In genomic region chr17:40352779-40353394, GRCh38 we compare ENCODE assay signal across 13 cellular contexts. TPM values are rescaled to one million over a fixed set of nuclear protein-coding genes. Genes with fewer than 3 reads are reported as not detected.
A peak's percentile ranks its signal among the peaks of the same experiment; 100 is the strongest.
DNase-seq lines count a peak whose midpoint lies in the region; ATAC-seq and TF ChIP-seq lines count a peak whose summit lies in the region.
"Had no signal": no experiment of that assay in that cellular context is flagged by ENCODE, and none has a peak within 500 bp of the region (broad histone marks: within the 10 kb centered on the region; RNA-seq: fewer than 3 reads in every experiment).

No MANE protein-coding gene starts in this region.

- H3K36me3 ChIP-seq in CD8-positive, alpha-beta T cell (ENCODE audit: insufficient read depth, low read length), result peaks cover 39% of the 10 kb centered on the region

- no peak overlapping the region for H3K4me3 ChIP-seq in CD8-positive, alpha-beta T cell (ENCODE audit: low read depth, low read length)
- H3K4me3 ChIP-seq: GM23248 had no signal

- POLR2A ChIA-PET in activated CD4-positive, alpha-beta T cell treated with anti-CD3 and anti-CD28 coated beads, Interleukin-2, amount 10 ng/mL, durations not matched to agents 7 days and 5 days (lab: Charles Lee), result no interaction called here
- POLR2A ChIA-PET in CD8-positive, alpha-beta T cell (lab: Charles Lee), result interaction anchor here (1.3 to 1.6 kb wide), 4 partner anchors 30 to 50 kb away, joined by 3 to 5 read pairs (median 3); no protein-coding TSS in a partner anchor

- DNase-seq in activated CD4-positive, alpha-beta T cell treated with anti-CD3 and anti-CD28 coated beads, Interleukin-2, amount 10 ng/mL, durations not matched to agents 7 days and 5 days, result no peak
- no peak for DNase-seq in activated CD4-positive, alpha-beta T cell treated with anti-CD3 and anti-CD28 coated beads for 4 hours
- peak; percentile 85 for DNase-seq in SKM-1 treated with dmso at 0.1 percent for 144 hours (lab: John Stamatoyannopoulos, UW; ENCODE audit: unreplicated experiment)
- peak; percentile 13 for DNase-seq in epidermal melanocyte (ENCODE audit: insufficient read length, low spot score)
- no peak for DNase-seq in progenitor cell of endocrine pancreas (ENCODE audit: low spot score, unreplicated experiment)
- DNase-seq in CD8-positive, alpha-beta T cell, result no peak
- DNase-seq: cerebellar nuclear complex, GM23248, NCI-H1105, T-helper 9 cell had no signal

- H3K4me3 Mint-ChIP-seq in activated CD4-positive, alpha-beta T cell treated with anti-CD3 and anti-CD28 coated beads, Interleukin-2, amount 10 ng/mL, durations not matched to agents 7 days and 5 days, result no peak overlapping the region
- no peak overlapping the region for H3K4me3 Mint-ChIP-seq in progenitor cell of endocrine pancreas (ENCODE audit: low read depth)
- H3K4me3 Mint-ChIP-seq in CD8-positive, alpha-beta T cell, result no peak overlapping the region

- no peaks in the 10 kb centered on the region for H3K9me3 Mint-ChIP-seq in activated CD4-positive, alpha-beta T cell treated with anti-CD3 and anti-CD28 coated beads, Interleukin-2, amount 10 ng/mL, durations not matched to agents 7 days and 5 days
- no peaks in the 10 kb centered on the region for H3K9me3 Mint-ChIP-seq in progenitor cell of endocrine pancreas (ENCODE audit: low read depth)
- no peaks in the 10 kb centered on the region for H3K9me3 Mint-ChIP-seq in CD8-positive, alpha-beta T cell

- H3K36me3 Mint-ChIP-seq in activated CD4-positive, alpha-beta T cell treated with anti-CD3 and anti-CD28 coated beads, Interleukin-2, amount 10 ng/mL, durations not matched to agents 7 days and 5 days (ENCODE audit: low read depth), result peaks cover 34% of the 10 kb centered on the region
- H3K36me3 Mint-ChIP-seq in progenitor cell of endocrine pancreas (ENCODE audit: insufficient read depth), result peaks cover 14% of the 10 kb centered on the region
- peaks cover 63% of the 10 kb centered on the region for H3K36me3 Mint-ChIP-seq in CD8-positive, alpha-beta T cell

- intact Hi-C loops in CD8-positive, alpha-beta T cell (cut with DNase I, micrococcal nuclease), result loop anchor here in 1 of 2 experiments (10.0 kb wide), 1 partner anchor 338 kb away; the partner anchor contains the start of gene CSF3

- H3K4me1 Mint-ChIP-seq in activated CD4-positive, alpha-beta T cell treated with anti-CD3 and anti-CD28 coated beads, Interleukin-2, amount 10 ng/mL, durations not matched to agents 7 days and 5 days, result peaks cover 39% of the 10 kb centered on the region
- peaks cover 54% of the 10 kb centered on the region for H3K4me1 Mint-ChIP-seq in progenitor cell of endocrine pancreas (ENCODE audit: low read depth)
- peaks cover 24% of the 10 kb centered on the region for H3K4me1 Mint-ChIP-seq in CD8-positive, alpha-beta T cell (ENCODE audit: low read depth)

- H3K9me3 ChIP-seq in CD8-positive, alpha-beta T cell (ENCODE audit: low read length), result no peaks in the 10 kb centered on the region

- peak overlapping the region; percentile 64 for H3K27ac Mint-ChIP-seq in activated CD4-positive, alpha-beta T cell treated with anti-CD3 and anti-CD28 coated beads, Interleukin-2, amount 10 ng/mL, durations not matched to agents 7 days and 5 days
- H3K27ac Mint-ChIP-seq in progenitor cell of endocrine pancreas, result peak overlapping the region; percentile 57
- no peak overlapping the region for H3K27ac Mint-ChIP-seq in CD8-positive, alpha-beta T cell

- H3K27me3 ChIP-seq in CD8-positive, alpha-beta T cell (ENCODE audit: insufficient read depth, low read length), result no peaks in the 10 kb centered on the region

- H3K4me1 ChIP-seq in CD8-positive, alpha-beta T cell (ENCODE audit: insufficient read depth, low read length), result peaks cover 7% of the 10 kb centered on the region

- ATAC-seq in CD8-positive, alpha-beta T cell, result no peak
- ATAC-seq in GM21723 (IDR thresholded peaks at IDR 0.05; ENCODE audit: unreplicated experiment) (no peak), GM21619 (IDR thresholded peaks at IDR 0.05; ENCODE audit: unreplicated experiment) (no peak)

- no peak for TF ChIP-seq CTCF in progenitor cell of endocrine pancreas (IDR thresholded peaks at IDR 0.05; ENCODE audit: unreplicated experiment)
- TF ChIP-seq CTCF in CD8-positive, alpha-beta T cell (IDR thresholded peaks at IDR 0.05), result no peak

- CTCF ChIA-PET in activated CD4-positive, alpha-beta T cell treated with anti-CD3 and anti-CD28 coated beads, Interleukin-2, amount 10 ng/mL, durations not matched to agents 7 days and 5 days (lab: Charles Lee), result interaction anchor here (0.5 to 8.7 kb wide), 10 partner anchors 13 to 487 kb away, joined by 3 to 82 read pairs (median 14); partner anchors contain the start of genes GJD3 and RARA
- CTCF ChIA-PET in CD8-positive, alpha-beta T cell (lab: Charles Lee), result interaction anchor here (1.3 to 34.5 kb wide), 4 partner anchors 12 to 180 kb away, joined by 3 to 1103 read pairs (median 8); partner anchors contain the start of gene RARA

- no peak overlapping the region for H3K27ac ChIP-seq in CD8-positive, alpha-beta T cell (ENCODE audit: low read depth, low read length)
- H3K27ac ChIP-seq: GM23248 had no signal

- no peaks in the 10 kb centered on the region for H3K27me3 Mint-ChIP-seq in activated CD4-positive, alpha-beta T cell treated with anti-CD3 and anti-CD28 coated beads, Interleukin-2, amount 10 ng/mL, durations not matched to agents 7 days and 5 days
- no peaks in the 10 kb centered on the region for H3K27me3 Mint-ChIP-seq in progenitor cell of endocrine pancreas
- no peaks in the 10 kb centered on the region for H3K27me3 Mint-ChIP-seq in CD8-positive, alpha-beta T cell (ENCODE audit: low read depth)

RNA-seq across cellular contexts. Expression of gene GJD3, which starts 11.7 kb away (rescaled TPM):
- total RNA-seq in activated CD4-positive, alpha-beta T cell treated with anti-CD3 and anti-CD28 coated beads, Interleukin-2, amount 10 ng/mL, durations not matched to agents 7 days and 5 days, result under 1 TPM in 1 of 2 experiments, not detected in 1; 0.22 TPM
- total RNA-seq in progenitor cell of endocrine pancreas, result not detected in 2 replicates
- not detected for total RNA-seq in CD8-positive, alpha-beta T cell
- total RNA-seq: kidney epithelial cell had no signal

RNA-seq across cellular contexts. Expression of gene RARA, which starts 43.9 kb away (rescaled TPM):
- 10 to 100 TPM; 66.6 to 66.7 TPM for total RNA-seq in activated CD4-positive, alpha-beta T cell treated with anti-CD3 and anti-CD28 coated beads, Interleukin-2, amount 10 ng/mL, durations not matched to agents 7 days and 5 days
- 50.8 and 51.3 TPM in 2 replicates for total RNA-seq in progenitor cell of endocrine pancreas
- total RNA-seq in CD8-positive, alpha-beta T cell, result 100 to 1,000 TPM; 133 TPM

Comparison
In these comparisons a context has a peak if more than half of its experiments do, and no peak if none do; other contexts are left out.
1. DNase-seq: peak in SKM-1 treated with dmso at 0.1 percent for 144 hours (single experiment) and epidermal melanocyte (single experiment); none in activated CD4-positive, alpha-beta T cell treated with anti-CD3 and anti-CD28 coated beads, Interleukin-2, amount 10 ng/mL, durations not matched to agents 7 days and 5 days (single experiment), activated CD4-positive, alpha-beta T cell treated with anti-CD3 and anti-CD28 coated beads for 4 hours (0 of 2), progenitor cell of endocrine pancreas (single experiment) and CD8-positive, alpha-beta T cell (0 of 7).